8 cellular contexts compared by ENCODE assay signal in genomic region chr5:41636605-41637004, GRCh38.
DNase-seq lines count a peak whose midpoint lies in the region; ATAC-seq, FAIRE-seq and TF ChIP-seq lines count a peak whose summit lies in the region.

No MANE protein-coding gene starts in this region.

- no peak overlapping the region for H3K4me3 Mint-ChIP-seq in type B pancreatic cell
- H3K4me3 Mint-ChIP-seq in activated T-helper 1 cell treated with anti-CD3 and anti-CD28 coated beads, Interleukin-12 subunit alpha, Interleukin-12 subunit beta, Interleukin-2, Interleukin-4 antibody, amounts not matched to agents 30 ng/mL and 10 ng/mL and 1 ng/mL, durations not matched to agents 14 hours and 24 hours and 36 hours = no peak overlapping the region
- no peak overlapping the region for H3K4me3 Mint-ChIP-seq in activated CD4-positive, alpha-beta T cell treated with anti-CD3 and anti-CD28 coated beads, Interleukin-2, amount 10 ng/mL, durations not matched to agents 24 days and 14 days

- CTCF ChIA-PET in GM12878 (lab: Yijun Ruan, JAX) = interaction anchor here (1.2 to 1.5 kb wide), 3 partner anchors 180 to 732 kb away, joined by 3 to 7 read pairs (median 3); no protein-coding TSS in a partner anchor

- no peak for TF ChIP-seq RAD21 in GM12878 (IDR thresholded peaks at IDR 0.05; ENCODE audit: insufficient read depth, low read depth, low read length)

- no peak overlapping the region for H3K27ac Mint-ChIP-seq in type B pancreatic cell
- no peak overlapping the region for H3K27ac Mint-ChIP-seq in activated T-helper 1 cell treated with anti-CD3 and anti-CD28 coated beads, Interleukin-12 subunit alpha, Interleukin-12 subunit beta, Interleukin-2, Interleukin-4 antibody, amounts not matched to agents 30 ng/mL and 10 ng/mL and 1 ng/mL, durations not matched to agents 14 hours and 24 hours and 36 hours
- H3K27ac Mint-ChIP-seq in activated CD4-positive, alpha-beta T cell treated with anti-CD3 and anti-CD28 coated beads, Interleukin-2, amount 10 ng/mL, durations not matched to agents 24 days and 14 days = no peak overlapping the region

- intact Hi-C loops in GM12878 (cut with micrococcal nuclease; ENCODE audit: unreplicated experiment) = no loop called here
- intact Hi-C loops in activated T-helper 1 cell treated with anti-CD3 and anti-CD28 coated beads, Interleukin-12 subunit alpha, Interleukin-12 subunit beta, Interleukin-2, Interleukin-4 antibody, amounts not matched to agents 30 ng/mL and 10 ng/mL and 1 ng/mL, durations not matched to agents 14 hours and 24 hours and 36 hours (cut with micrococcal nuclease) = no loop called here
- intact Hi-C loops in activated CD4-positive, alpha-beta T cell treated with anti-CD3 and anti-CD28 coated beads, Interleukin-2, amount 10 ng/mL, durations not matched to agents 24 days and 14 days (cut with micrococcal nuclease) = no loop called here

- H3K9me3 Mint-ChIP-seq in type B pancreatic cell = no peaks in the 10 kb centered on the region
- no peaks in the 10 kb centered on the region for H3K9me3 Mint-ChIP-seq in activated T-helper 1 cell treated with anti-CD3 and anti-CD28 coated beads, Interleukin-12 subunit alpha, Interleukin-12 subunit beta, Interleukin-2, Interleukin-4 antibody, amounts not matched to agents 30 ng/mL and 10 ng/mL and 1 ng/mL, durations not matched to agents 14 hours and 24 hours and 36 hours
- H3K9me3 Mint-ChIP-seq in activated CD4-positive, alpha-beta T cell treated with anti-CD3 and anti-CD28 coated beads, Interleukin-2, amount 10 ng/mL, durations not matched to agents 24 days and 14 days = no peaks in the 10 kb centered on the region

- RAD21 ChIA-PET in GM12878 (lab: Charles Lee; ENCODE audit: unreplicated experiment) = no interaction called here

- SMC1A ChIA-PET in GM12878 (lab: Charles Lee; ENCODE audit: uncharacterized antibody, unreplicated experiment) = interaction anchor here (1.1 to 1.3 kb wide), 2 partner anchors 9 to 40 kb away, joined by 3 read pairs; no protein-coding TSS in a partner anchor

- FAIRE-seq in GM12878 (lab: Jason Lieb, UNC) = no peak

- H2AFZ ChIP-seq in GM12878 (ENCODE audit: control insufficient read depth, low read depth, low read length) = no peak overlapping the region

- no peak overlapping the region for H3K4me3 ChIP-seq in GM12878

- H3K27me3 Mint-ChIP-seq in type B pancreatic cell = no peaks in the 10 kb centered on the region
- peaks cover 3% of the 10 kb centered on the region for H3K27me3 Mint-ChIP-seq in activated T-helper 1 cell treated with anti-CD3 and anti-CD28 coated beads, Interleukin-12 subunit alpha, Interleukin-12 subunit beta, Interleukin-2, Interleukin-4 antibody, amounts not matched to agents 30 ng/mL and 10 ng/mL and 1 ng/mL, durations not matched to agents 14 hours and 24 hours and 36 hours (ENCODE audit: insufficient read depth)
- peaks cover 5% of the 10 kb centered on the region for H3K27me3 Mint-ChIP-seq in activated CD4-positive, alpha-beta T cell treated with anti-CD3 and anti-CD28 coated beads, Interleukin-2, amount 10 ng/mL, durations not matched to agents 24 days and 14 days

- H3K27me3 ChIP-seq in GM12878 (replicated peaks in 1 of 2; ENCODE audit: control insufficient read depth in 2 of 2, insufficient read depth in 2 of 2, low read length in 1 of 2) = no peaks in the 10 kb centered on the region

- POLR2A ChIA-PET in GM12878 (lab: Charles Lee) = no interaction called here

- peak in 2 of 3 experiments; percentile 37 to 39; a peak in 2 of 6 replicates for TF ChIP-seq CTCF in GM12878 (IDR thresholded peaks at IDR 0.05 in 2 of 3, conservative IDR thresholded peaks at IDR 0.05 in 1 of 3; ENCODE audit: control insufficient read depth in 2 of 3, extremely low read depth in 1 of 3, insufficient read depth in 1 of 3, low read depth in 3 of 3, low read length in 3 of 3)
- TF ChIP-seq CTCF in type B pancreatic cell (conservative IDR thresholded peaks at IDR 0.05) = peak; percentile 63

- no TSS peak for BruUV-seq in GM12878 (replicated peaks; lab: Mats Ljungman, UMichigan)

- no peaks in the 10 kb centered on the region for H3K36me3 ChIP-seq in GM12878 (ENCODE audit: control insufficient read depth in 2 of 2, insufficient read depth in 2 of 2, low read length in 1 of 2)

- no peak overlapping the region for H3K9ac ChIP-seq in GM12878 (ENCODE audit: control insufficient read depth, insufficient read depth, low read length)

- no peak for TF ChIP-seq POLR2A in GM12878 (IDR thresholded peaks at IDR 0.05; ENCODE audit: low read depth, low read length)

- DNase-seq in DMS79 treated with DMSO at 0.1 percent for 48 hours (lab: John Stamatoyannopoulos, UW) = peak; percentile 59
- DNase-seq in Kasumi-1 (lab: John Stamatoyannopoulos, UW) = peak; percentile 54 to 60
- DNase-seq in GM12878 (ENCODE audit: low read depth, low spot score) = no peak
- no peak for DNase-seq in type B pancreatic cell (ENCODE audit: extremely low spot score, unreplicated experiment)
- DNase-seq in activated T-helper 1 cell treated with anti-CD3 and anti-CD28 coated beads, Interleukin-12 subunit alpha, Interleukin-12 subunit beta, Interleukin-2, Interleukin-4 antibody, amounts not matched to agents 30 ng/mL and 10 ng/mL and 1 ng/mL, durations not matched to agents 14 hours and 24 hours and 36 hours (ENCODE audit: low spot score) = no peak
- DNase-seq in CD1c-positive myeloid dendritic cell (ENCODE audit: extremely low spot score) = no peak
- DNase-seq in activated CD4-positive, alpha-beta T cell treated with anti-CD3 and anti-CD28 coated beads, Interleukin-2, amount 10 ng/mL, durations not matched to agents 24 days and 14 days = no peak

- no peak overlapping the region for H3K27ac ChIP-seq in GM12878 (ENCODE audit: control insufficient read depth, insufficient read depth)

- H4K20me1 ChIP-seq in GM12878 (ENCODE audit: control insufficient read depth, insufficient read depth) = no peaks in the 10 kb centered on the region

- no peak for TF ChIP-seq EP300 in GM12878 (IDR thresholded peaks at IDR 0.05; ENCODE audit: borderline replicate concordance in 1 of 2, control insufficient read depth in 1 of 2, low read depth in 2 of 2, low read length in 2 of 2)

- no peak overlapping the region for H3K4me2 ChIP-seq in GM12878 (ENCODE audit: control insufficient read depth, insufficient read depth)

- H3K9me3 ChIP-seq in GM12878 (replicated peaks; ENCODE audit: control insufficient read depth, insufficient read depth, low read length) = no peaks in the 10 kb centered on the region

- no peaks in the 10 kb centered on the region for H3K79me2 ChIP-seq in GM12878 (ENCODE audit: control insufficient read depth, insufficient read depth, low read length)

- ATAC-seq in GM21526 (IDR thresholded peaks at IDR 0.05; ENCODE audit: low FRiP score, unreplicated experiment) = peak; percentile 94
- peak; percentile 90 for ATAC-seq in GM12878

- H3K36me3 Mint-ChIP-seq in type B pancreatic cell = no peaks in the 10 kb centered on the region
- no peaks in the 10 kb centered on the region for H3K36me3 Mint-ChIP-seq in activated T-helper 1 cell treated with anti-CD3 and anti-CD28 coated beads, Interleukin-12 subunit alpha, Interleukin-12 subunit beta, Interleukin-2, Interleukin-4 antibody, amounts not matched to agents 30 ng/mL and 10 ng/mL and 1 ng/mL, durations not matched to agents 14 hours and 24 hours and 36 hours (ENCODE audit: low read depth)
- H3K36me3 Mint-ChIP-seq in activated CD4-positive, alpha-beta T cell treated with anti-CD3 and anti-CD28 coated beads, Interleukin-2, amount 10 ng/mL, durations not matched to agents 24 days and 14 days (ENCODE audit: low read depth) = no peaks in the 10 kb centered on the region

- no peaks in the 10 kb centered on the region for H3K4me1 ChIP-seq in GM12878 (ENCODE audit: control insufficient read depth, insufficient read depth, low read length)

- 45% methylated on average over 2 of the region's 2 CpGs for WGBS in GM12878 (ENCODE audit: insufficient coverage, insufficient replicate concordance, low lambda C conversion rate, missing lambda C conversion rate)

- H3K4me1 Mint-ChIP-seq in type B pancreatic cell (ENCODE audit: unreplicated experiment) = peaks cover 12% of the 10 kb centered on the region
- no peaks in the 10 kb centered on the region for H3K4me1 Mint-ChIP-seq in activated T-helper 1 cell treated with anti-CD3 and anti-CD28 coated beads, Interleukin-12 subunit alpha, Interleukin-12 subunit beta, Interleukin-2, Interleukin-4 antibody, amounts not matched to agents 30 ng/mL and 10 ng/mL and 1 ng/mL, durations not matched to agents 14 hours and 24 hours and 36 hours (ENCODE audit: low read depth)
- no peaks in the 10 kb centered on the region for H3K4me1 Mint-ChIP-seq in activated CD4-positive, alpha-beta T cell treated with anti-CD3 and anti-CD28 coated beads, Interleukin-2, amount 10 ng/mL, durations not matched to agents 24 days and 14 days

- in situ Hi-C loops in GM12878 (cut with MboI) = no loop called here

TF ChIP-seq in GM12878, 131 proteins besides CTCF, POLR2A, EP300 and RAD21 (continues in another document):
- TF ChIP-seq SIN3A (IDR thresholded peaks at IDR 0.05; ENCODE audit: low read depth, low read length) (no peak), IKZF1 (conservative IDR thresholded peaks at IDR 0.05) (no peak), IRF5 (IDR thresholded peaks at IDR 0.05; ENCODE audit: borderline replicate concordance) (no peak), TCF12 (IDR thresholded peaks at IDR 0.05; ENCODE audit: low read depth, low read length) (no peak), HDGF (IDR thresholded peaks at IDR 0.05) (no peak), CHD4 (IDR thresholded peaks at IDR 0.05) (no peak), NFYA (IDR thresholded peaks at IDR 0.05; ENCODE audit: borderline replicate concordance, low read depth, low read length) (no peak)

Comparison
In these comparisons a context has a peak if more than half of its experiments do, and no peak if none do; other contexts are left out.
1. DNase-seq: peak in DMS79 treated with DMSO at 0.1 percent for 48 hours (single experiment) and Kasumi-1 (2 of 2); none in GM12878 (single experiment), type B pancreatic cell (single experiment), activated T-helper 1 cell treated with anti-CD3 and anti-CD28 coated beads, Interleukin-12 subunit alpha, Interleukin-12 subunit beta, Interleukin-2, Interleukin-4 antibody, amounts not matched to agents 30 ng/mL and 10 ng/mL and 1 ng/mL, durations not matched to agents 14 hours and 24 hours and 36 hours (single experiment), CD1c-positive myeloid dendritic cell (single experiment) and activated CD4-positive, alpha-beta T cell treated with anti-CD3 and anti-CD28 coated beads, Interleukin-2, amount 10 ng/mL, durations not matched to agents 24 days and 14 days (single experiment).